9 cellular contexts compared by ENCODE assay signal in the genomic region with DNA sequence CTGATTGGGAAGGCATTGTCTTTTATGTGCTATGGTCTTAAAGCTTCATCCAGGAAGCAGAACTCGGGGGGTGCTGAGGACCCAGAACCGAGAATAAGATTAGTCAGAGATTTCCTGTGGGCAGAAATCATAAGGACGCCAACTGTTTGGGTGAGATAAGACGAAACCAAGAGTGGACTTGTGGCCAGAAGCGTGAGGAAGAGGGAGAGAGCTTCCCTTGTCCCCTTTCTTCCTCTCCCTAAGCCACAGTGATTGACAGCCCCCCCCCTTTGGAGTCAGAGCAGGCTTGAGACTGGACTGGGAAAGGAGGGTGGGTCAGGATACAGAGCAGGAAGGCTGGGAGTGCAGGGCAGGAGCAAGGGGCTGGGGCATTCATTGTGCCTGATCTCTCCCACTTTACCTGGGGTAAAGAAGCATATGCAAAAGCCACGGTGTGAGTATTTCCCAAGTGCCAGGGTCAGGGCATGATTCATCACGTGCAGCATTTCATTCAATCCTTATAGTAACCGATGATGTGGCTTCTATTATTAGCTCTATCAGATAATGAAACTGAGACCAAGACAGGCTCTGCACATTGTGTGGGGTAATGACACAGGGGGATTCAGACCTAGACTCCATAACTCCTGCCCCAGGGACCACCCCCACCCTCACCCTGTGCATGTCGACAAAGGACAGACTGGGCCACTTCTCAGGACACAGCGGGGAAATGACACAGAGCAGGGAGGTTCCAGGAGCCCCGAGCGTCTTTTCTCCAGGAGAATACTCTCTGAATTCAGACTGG. TPM values are rescaled to one million over a fixed set of nuclear protein-coding genes. Genes with fewer than 3 reads are reported as not detected.
DNase-seq lines count a peak whose midpoint lies in the region; ATAC-seq and TF ChIP-seq lines count a peak whose summit lies in the region.
"Had no signal": no experiment of that assay in that cellular context is flagged by ENCODE, and none has a peak within 500 bp of the region (broad histone marks: within the 10 kb centered on the region; RNA-seq: fewer than 3 reads in every experiment).

No MANE protein-coding gene starts in this region.

- intact Hi-C loops in ascending aorta (cut with DNase I), result no loop called here

- no peak for TF ChIP-seq CTCF in astrocyte of the spinal cord (IDR thresholded peaks at IDR 0.05; ENCODE audit: low read depth, low read length)
- no peak for TF ChIP-seq CTCF in ascending aorta (IDR thresholded peaks at IDR 0.05)

- no peaks in the 10 kb centered on the region for H3K36me3 ChIP-seq in ascending aorta

- H3K27ac ChIP-seq in ascending aorta, result no peak overlapping the region

- no peaks in the 10 kb centered on the region for H3K4me1 ChIP-seq in ascending aorta

- H3K4me3 ChIP-seq in astrocyte of the spinal cord (ENCODE audit: low read depth, low read length), result no peak overlapping the region
- no peak overlapping the region for H3K4me3 ChIP-seq in ascending aorta

- DNase-seq in activated CD4-positive, CD25-positive, alpha-beta regulatory T cell treated with anti-CD3 and anti-CD28 coated beads, Interleukin-2, amount 50 U/mL, for 72 hours, result no peak
- peak; percentile 10 for DNase-seq in astrocyte of the spinal cord (ENCODE audit: low read depth, low spot score)
- peak; percentile 43 for DNase-seq in pons (ENCODE audit: low spot score)
- no peak for DNase-seq in ascending aorta (ENCODE audit: low spot score in 2 of 2)
- no peak for DNase-seq in putamen (ENCODE audit: low spot score)

- peak; percentile 90 to 93 for ATAC-seq in activated CD4-positive, CD25-positive, alpha-beta regulatory T cell treated with anti-CD3 and anti-CD28 coated beads, Interleukin-2, amount 50 U/mL, for 24 hours
- ATAC-seq in HG03460 (IDR thresholded peaks at IDR 0.05; ENCODE audit: unreplicated experiment) (peak; percentile 52), HG03139 (IDR thresholded peaks at IDR 0.05; ENCODE audit: unreplicated experiment) (no peak)

- in situ Hi-C loops in astrocyte of the spinal cord (cut with HindIII; ENCODE audit: low sequenced_read_pairs), result no loop called here

- no peaks in the 10 kb centered on the region for H3K27me3 ChIP-seq in ascending aorta

- H3K9me3 ChIP-seq in ascending aorta, result no peaks in the 10 kb centered on the region

RNA-seq across cellular contexts. Expression of a gene that starts 3.0 kb away (rescaled TPM):
- total RNA-seq in ascending aorta, result not detected
- total RNA-seq: NCI-H460 had no signal

RNA-seq across cellular contexts. Expression of a gene that starts 49.4 kb away (rescaled TPM):
- total RNA-seq in ascending aorta, result 11.2 TPM

RNA-seq across cellular contexts. Expression of a gene that starts 56.6 kb away (rescaled TPM):
- total RNA-seq in ascending aorta, result not detected
- total RNA-seq: NCI-H460 had no signal

Comparison
In these comparisons a context has a peak if more than half of its experiments do, and no peak if none do; other contexts are left out.
1. DNase-seq: peak in astrocyte of the spinal cord (single experiment) and pons (single experiment); none in activated CD4-positive, CD25-positive, alpha-beta regulatory T cell treated with anti-CD3 and anti-CD28 coated beads, Interleukin-2, amount 50 U/mL, for 72 hours (single experiment), ascending aorta (0 of 2) and putamen (single experiment).